ENCODE assay signal across 18 cellular contexts in the genomic region with DNA sequence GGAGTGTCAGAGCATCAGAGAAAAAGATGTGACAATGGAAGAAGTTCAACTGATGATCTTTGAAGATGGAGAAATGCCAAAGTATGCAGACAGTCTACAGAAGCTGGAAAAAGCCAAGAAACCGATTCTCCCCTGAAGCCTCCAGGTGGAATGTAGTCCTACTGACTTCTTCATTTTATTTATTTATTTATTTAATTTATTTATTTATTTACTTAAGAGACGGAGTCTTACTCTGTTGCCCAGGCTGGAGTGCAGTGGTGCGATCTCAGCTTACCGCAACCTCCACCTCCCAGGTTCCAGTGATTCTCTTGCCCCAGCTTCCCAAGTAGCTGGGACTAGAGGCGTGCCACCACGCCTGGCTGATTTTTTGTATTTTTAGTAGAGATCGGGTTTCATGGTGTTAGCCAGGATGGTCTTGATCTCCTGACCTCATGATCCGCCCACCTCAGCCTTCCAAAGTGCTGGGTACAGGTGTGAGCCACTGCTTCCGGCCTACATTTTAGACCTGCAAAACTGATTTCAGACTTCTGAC. TPM values are rescaled to one million over a fixed set of nuclear protein-coding genes. Genes with fewer than 3 reads are reported as not detected.
DNase-seq lines count a peak whose midpoint lies in the region; ATAC-seq and TF ChIP-seq lines count a peak whose summit lies in the region.
"Had no signal": no experiment of that assay in that cellular context is flagged by ENCODE, and none has a peak within 500 bp of the region (broad histone marks: within the 10 kb centered on the region; RNA-seq: fewer than 3 reads in every experiment).

No MANE protein-coding gene starts in this region.

- H3K27ac ChIP-seq in breast epithelium (no peak overlapping the region), aorta (ENCODE audit: low read depth in 1 of 2, low read length in 2 of 2) (no peak overlapping the region), testis (no peak overlapping the region)

- peaks cover 10% of the 10 kb centered on the region for H3K4me1 Mint-ChIP-seq in MCF 10A (ENCODE audit: insufficient read depth, unreplicated experiment)
- peaks cover 20 to 28% (median 25%) of the 10 kb centered on the region in 3 donors for H3K4me1 Mint-ChIP-seq in IgD-negative memory B cell
- H3K4me1 Mint-ChIP-seq in type B pancreatic cell (ENCODE audit: unreplicated experiment): peaks cover 12% of the 10 kb centered on the region

- TF ChIP-seq POLR2A in breast epithelium (IDR thresholded peaks at IDR 0.05) (no peak), testis (IDR thresholded peaks at IDR 0.05) (no peak)

- peaks cover 13% of the 10 kb centered on the region for H3K36me3 Mint-ChIP-seq in MCF 10A (ENCODE audit: insufficient read depth, unreplicated experiment)
- peaks cover 6% of the 10 kb centered on the region for H3K36me3 Mint-ChIP-seq in IgD-negative memory B cell
- H3K36me3 Mint-ChIP-seq in type B pancreatic cell: peaks cover 30% of the 10 kb centered on the region

- no peak for ATAC-seq in aorta (ENCODE audit: low FRiP score)
- ATAC-seq in GM21515 (IDR thresholded peaks at IDR 0.05; ENCODE audit: unreplicated experiment): no peak
- ATAC-seq: CD8-positive, alpha-beta T cell; Panc1 had no signal

- TF ChIP-seq CTCF in MCF 10A (IDR thresholded peaks at IDR 0.05; ENCODE audit: unreplicated experiment): no peak
- TF ChIP-seq CTCF in breast epithelium (IDR thresholded peaks at IDR 0.05): no peak
- no peak for TF ChIP-seq CTCF in type B pancreatic cell (conservative IDR thresholded peaks at IDR 0.05)
- TF ChIP-seq CTCF in testis (IDR thresholded peaks at IDR 0.05): no peak

- 90 to 96% methylated on average over 9 of the region's 9 CpGs for WGBS in aorta, 2 donors
- 89 to 94% methylated on average over 9 of the region's 9 CpGs for WGBS in testis, 2 donors

- intact Hi-C loops in MCF 10A (cut with micrococcal nuclease) (no loop called here), breast epithelium (cut with DNase I; ENCODE audit: low total_unique reads) (no loop called here), aorta (cut with DNase I) (loop anchor here in 1 of 2 donors (2.0 to 10.0 kb wide), 2 partner anchors 21 to 105 kb away; partner anchors contain the start of genes AMD1 and GTF3C6), testis (cut with DNase I; ENCODE audit: low total_unique reads) (no loop called here)

- no peak overlapping the region for H3K27ac Mint-ChIP-seq in MCF 10A (ENCODE audit: low read depth, unreplicated experiment)
- peak overlapping the region in 2 of 3 donors; percentile 3 to 5 for H3K27ac Mint-ChIP-seq in IgD-negative memory B cell
- H3K27ac Mint-ChIP-seq in type B pancreatic cell: no peak overlapping the region

- H3K4me3 Mint-ChIP-seq in MCF 10A (ENCODE audit: unreplicated experiment) (peak overlapping the region; percentile 29), IgD-negative memory B cell (peak overlapping the region in 2 of 4 donors; percentile 54 to 98), type B pancreatic cell (peak overlapping the region; percentile 99)

- H3K27me3 ChIP-seq in breast epithelium (no peaks in the 10 kb centered on the region), aorta (ENCODE audit: control insufficient read depth in 1 of 2, insufficient read depth in 2 of 2, low read length in 1 of 2) (no peaks in the 10 kb centered on the region), testis (no peaks in the 10 kb centered on the region)

- DNase-seq in MCF 10A (ENCODE audit: unreplicated experiment) (no peak), breast epithelium (ENCODE audit: low spot score in 2 of 2) (no peak), left kidney (ENCODE audit: low read depth, low spot score) (peak; percentile 75), type B pancreatic cell (ENCODE audit: extremely low spot score, unreplicated experiment) (no peak), aorta (no peak), testis (no peak)
- DNase-seq: AML-193; CD8-positive, alpha-beta T cell; GF-D8; Kasumi-1; NCI-H1417 treated with DMSO at 0.1 percent for 48 hours; NCI-H2029; NCI-H2171 treated with DMSO at 0.1 percent for 48 hours; SIG-M5 had no signal

- no peaks in the 10 kb centered on the region for H3K4me1 ChIP-seq in breast epithelium
- no peaks in the 10 kb centered on the region for H3K4me1 ChIP-seq in aorta (ENCODE audit: control insufficient read depth in 1 of 2, insufficient read depth in 2 of 2, low read length in 2 of 2)
- peaks cover 13% of the 10 kb centered on the region for H3K4me1 ChIP-seq in testis

- H3K27me3 Mint-ChIP-seq in MCF 10A (ENCODE audit: insufficient read depth, unreplicated experiment) (no peaks in the 10 kb centered on the region), IgD-negative memory B cell (no peaks in the 10 kb centered on the region), type B pancreatic cell (no peaks in the 10 kb centered on the region)

- H3K4me3 ChIP-seq in breast epithelium: no peak overlapping the region
- no peak overlapping the region for H3K4me3 ChIP-seq in aorta (ENCODE audit: low read length in 2 of 2)
- no peak overlapping the region for H3K4me3 ChIP-seq in testis
- H3K4me3 ChIP-seq: HAP-1 had no signal

- no peaks in the 10 kb centered on the region for H3K9me3 ChIP-seq in breast epithelium
- no peaks in the 10 kb centered on the region for H3K9me3 ChIP-seq in aorta (ENCODE audit: control insufficient read depth, low read length)
- H3K9me3 ChIP-seq in testis: no peaks in the 10 kb centered on the region
- H3K9me3 ChIP-seq: HAP-1 had no signal

- POLR2A ChIA-PET in MCF 10A (lab: Yijun Ruan, JAX): interaction anchor here (0.8 kb wide), 1 partner anchor 21 kb away, joined by 3 read pairs; the partner anchor contains the start of gene GTF3C6

- CTCF ChIA-PET in MCF 10A (lab: Yijun Ruan, JAX): interaction anchor here (0.6 kb wide), 1 partner anchor 21 kb away, joined by 3 read pairs; the partner anchor contains the start of gene GTF3C6

- no TSS peak for BruUV-seq in MCF 10A (replicated peaks; lab: Mats Ljungman, UMichigan)

- no peaks in the 10 kb centered on the region for H3K9me3 Mint-ChIP-seq in MCF 10A (ENCODE audit: unreplicated experiment)
- H3K9me3 Mint-ChIP-seq in IgD-negative memory B cell: peaks cover 0 to 1% (median 0%) of the 10 kb centered on the region in 3 donors
- no peaks in the 10 kb centered on the region for H3K9me3 Mint-ChIP-seq in type B pancreatic cell

- H3K36me3 ChIP-seq in breast epithelium: no peaks in the 10 kb centered on the region
- no peaks in the 10 kb centered on the region for H3K36me3 ChIP-seq in aorta (ENCODE audit: control insufficient read depth in 1 of 2, insufficient read depth in 2 of 2, low read length in 1 of 2)
- no peaks in the 10 kb centered on the region for H3K36me3 ChIP-seq in testis (ENCODE audit: low read depth, missing control alignments)
- H3K36me3 ChIP-seq: HAP-1 had no signal

RNA-seq across cellular contexts. Expression of gene RPF2, which starts 2.2 kb away (rescaled TPM):
- 78.8 and 85.4 TPM in 2 replicates for total RNA-seq in MCF 10A (2022)
- total RNA-seq in breast epithelium: 10 to 100 TPM; 20.9 to 27.9 (median 21.3) TPM
- polyA plus RNA-seq in IgD-negative memory B cell: 26.3 TPM
- total RNA-seq in type B pancreatic cell (ENCODE audit: low replicate concordance): 25.2 and 28.8 TPM in 2 replicates
- 10 to 100 TPM; 17.2 to 21.9 TPM for total RNA-seq in aorta
- polyA plus RNA-seq in aorta: 10 to 100 TPM; 14.9 to 16.6 TPM
- 10 to 100 TPM; 16.4 to 17.3 TPM for total RNA-seq in testis
- polyA plus RNA-seq in testis (ENCODE audit: insufficient read depth, low read depth, low replicate concordance): 23.3 TPM

RNA-seq across cellular contexts. Expression of gene GTF3C6, which starts 21.1 kb away (rescaled TPM):
- total RNA-seq in MCF 10A (2022) (96.8 and 96.9 TPM in 2 replicates), breast epithelium (10 to 100 TPM; 26.6 to 29.6 (median 28.5) TPM), type B pancreatic cell (ENCODE audit: low replicate concordance) (60.4 and 92.9 TPM in 2 replicates), aorta (10 to 100 TPM; 43.0 to 46.6 TPM), testis (10 to 100 TPM; 76.4 to 84.0 TPM)
- polyA plus RNA-seq in IgD-negative memory B cell (97.4 TPM), aorta (10 to 100 TPM; 38.5 to 76.9 TPM), testis (ENCODE audit: insufficient read depth, low read depth, low replicate concordance) (103 TPM)

Comparison
In these comparisons a context has a peak if more than half of its experiments do, and no peak if none do; other contexts are left out.
1. H3K27ac Mint-ChIP-seq: peak in IgD-negative memory B cell (2 of 3); none in MCF 10A (single experiment) and type B pancreatic cell (single experiment).